Comparison of ENCODE assay signal across 22 cellular contexts in the genomic region with DNA sequence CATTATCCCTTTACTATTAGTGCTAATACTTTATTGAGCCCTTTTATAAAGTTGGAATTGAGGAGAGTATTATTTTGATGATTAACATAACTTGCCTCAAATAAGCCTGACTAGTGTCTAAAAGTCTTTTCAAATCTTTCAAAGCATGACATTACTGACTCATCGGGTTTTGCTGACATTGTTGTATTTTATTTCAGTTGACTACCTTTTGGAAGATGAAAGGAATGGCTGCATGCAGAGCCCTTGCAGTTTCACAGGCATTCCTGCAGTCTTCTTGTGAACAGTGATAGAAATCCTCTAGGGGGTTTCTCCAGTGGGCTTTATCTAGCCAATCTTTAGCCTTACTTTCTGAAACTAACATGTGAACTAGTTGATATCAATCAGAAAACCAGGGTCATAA. TPM values are rescaled to one million over a fixed set of nuclear protein-coding genes. Genes with fewer than 3 reads are reported as not detected.
DNase-seq lines count a peak whose midpoint lies in the region; ATAC-seq and TF ChIP-seq lines count a peak whose summit lies in the region.
"Had no signal": no experiment of that assay in that cellular context is flagged by ENCODE, and none has a peak within 500 bp of the region (broad histone marks: within the 10 kb centered on the region; RNA-seq: fewer than 3 reads in every experiment).

No MANE protein-coding gene starts in this region.

- no peak overlapping the region for H3K27ac ChIP-seq in CD8-positive, alpha-beta T cell (ENCODE audit: low read depth, low read length)
- H3K27ac ChIP-seq: neutrophil, suprapubic skin had no signal

- TF ChIP-seq CTCF in fibroblast of villous mesenchyme (IDR thresholded peaks at IDR 0.05; ENCODE audit: insufficient read depth, low read depth, low read length) (no peak), osteocyte (IDR thresholded peaks at IDR 0.05) (no peak)
- no peak for TF ChIP-seq CTCF in CD8-positive, alpha-beta T cell (IDR thresholded peaks at IDR 0.05)

- H3K9me3 Mint-ChIP-seq in osteocyte (ENCODE audit: unreplicated experiment), result peaks cover 5% of the 10 kb centered on the region
- peaks cover 2% of the 10 kb centered on the region for H3K9me3 Mint-ChIP-seq in CD8-positive, alpha-beta T cell

- H3K36me3 Mint-ChIP-seq in osteocyte (ENCODE audit: unreplicated experiment), result peaks cover 3% of the 10 kb centered on the region
- no peaks in the 10 kb centered on the region for H3K36me3 Mint-ChIP-seq in CD8-positive, alpha-beta T cell
- H3K36me3 Mint-ChIP-seq: IgD-negative memory B cell, immature natural killer cell had no signal

- ATAC-seq in SK-N-SH treated with all-trans-retinoic acid at 6 μM for 48 hours (peak; percentile 5; the same call in 2 of the 3 replicates), HG03442 (IDR thresholded peaks at IDR 0.05; ENCODE audit: unreplicated experiment) (no peak)
- no peak for ATAC-seq in CD8-positive, alpha-beta T cell
- ATAC-seq: activated T-cell treated with anti-CD3 and anti-CD28 coated beads, Interleukin-2, amount 50 U/mL, for 72 hours had no signal

- peaks cover 9% of the 10 kb centered on the region for H3K4me1 ChIP-seq in CD8-positive, alpha-beta T cell (ENCODE audit: insufficient read depth, low read length)

- H3K27me3 ChIP-seq in CD8-positive, alpha-beta T cell (ENCODE audit: insufficient read depth, low read length), result no peaks in the 10 kb centered on the region
- H3K27me3 ChIP-seq: suprapubic skin had no signal

- no peak overlapping the region for H3K4me3 Mint-ChIP-seq in osteocyte (ENCODE audit: unreplicated experiment)
- no peak overlapping the region for H3K4me3 Mint-ChIP-seq in CD8-positive, alpha-beta T cell
- H3K4me3 Mint-ChIP-seq: activated naive CD8-positive, alpha-beta T cell; activated T-cell treated with anti-CD3 and anti-CD28 coated beads, Interleukin-2, amount 50 U/mL, for 72 hours; IgD-negative memory B cell; immature natural killer cell had no signal

- no peaks in the 10 kb centered on the region for H3K27me3 Mint-ChIP-seq in osteocyte (ENCODE audit: unreplicated experiment)
- H3K27me3 Mint-ChIP-seq in CD8-positive, alpha-beta T cell (ENCODE audit: low read depth), result peaks cover 18% of the 10 kb centered on the region

- DNase-seq in ELR (ENCODE audit: low read depth) (peak; percentile 35), fibroblast of villous mesenchyme (ENCODE audit: low read depth) (peak; percentile 8), osteocyte (ENCODE audit: extremely low spot score, unreplicated experiment) (no peak), hypothalamus (lab: John Stamatoyannopoulos, UW) (no peak), DMS153 treated with DMSO at 0.1 percent for 48 hours (lab: John Stamatoyannopoulos, UW; ENCODE audit: unreplicated experiment) (no peak)
- DNase-seq in CD8-positive, alpha-beta T cell, result no peak
- DNase-seq: activated CD4-positive, alpha-beta T cell treated with anti-CD3 and anti-CD28 coated beads, Interleukin-2, amount 50 U/mL, for 4 hours; activated T-cell treated with anti-CD3 and anti-CD28 coated beads, Interleukin-2, amount 50 U/mL, for 72 hours; Calu3; glutamatergic neuron; immature natural killer cell; NCI-H1092; NCI-H2107; stimulated activated CD4-positive, alpha-beta T cell treated with anti-CD3 and anti-CD28 coated beads, Interleukin-4, amount 100 ng/mL, for 4 hours; SW 1271 had no signal

- CTCF ChIA-PET in CD8-positive, alpha-beta T cell (lab: Charles Lee), result interaction anchor here (1.1 kb wide), 1 partner anchor 13 kb away, joined by 3 read pairs; no protein-coding TSS in a partner anchor

- H3K4me1 Mint-ChIP-seq in osteocyte (ENCODE audit: unreplicated experiment), result peaks cover 58% of the 10 kb centered on the region
- peaks cover 11% of the 10 kb centered on the region for H3K4me1 Mint-ChIP-seq in CD8-positive, alpha-beta T cell (ENCODE audit: low read depth)
- H3K4me1 Mint-ChIP-seq: immature natural killer cell had no signal

- intact Hi-C loops in CD8-positive, alpha-beta T cell (cut with DNase I, micrococcal nuclease), result no loop called here

- no peaks in the 10 kb centered on the region for H3K36me3 ChIP-seq in CD8-positive, alpha-beta T cell (ENCODE audit: insufficient read depth, low read length)
- H3K36me3 ChIP-seq: neutrophil, suprapubic skin had no signal

- H3K9me3 ChIP-seq in CD8-positive, alpha-beta T cell (ENCODE audit: low read length), result no peaks in the 10 kb centered on the region
- H3K9me3 ChIP-seq: neutrophil, suprapubic skin had no signal

- no peak overlapping the region for H3K4me3 ChIP-seq in fibroblast of villous mesenchyme (ENCODE audit: low read depth, low read length)
- H3K4me3 ChIP-seq in CD8-positive, alpha-beta T cell (ENCODE audit: low read depth, low read length), result no peak overlapping the region
- H3K4me3 ChIP-seq: suprapubic skin had no signal

- POLR2A ChIA-PET in CD8-positive, alpha-beta T cell (lab: Charles Lee), result no interaction called here

- peak overlapping the region; percentile 34 for H3K27ac Mint-ChIP-seq in osteocyte (ENCODE audit: unreplicated experiment)
- H3K27ac Mint-ChIP-seq in CD8-positive, alpha-beta T cell, result no peak overlapping the region
- H3K27ac Mint-ChIP-seq: activated naive CD8-positive, alpha-beta T cell; activated T-cell treated with anti-CD3 and anti-CD28 coated beads, Interleukin-2, amount 50 U/mL, for 72 hours; IgD-negative memory B cell; immature natural killer cell had no signal

TF ChIP-seq in SK-N-SH treated with all-trans-retinoic acid at 6 μM for 48 hours, 23 proteins besides CTCF, POLR2A, EP300 and RAD21:
- TF ChIP-seq RARB (CRISPR knock-in tag; IDR thresholded peaks at IDR 0.05) (no peak), ZNF565 (CRISPR knock-in tag; conservative IDR thresholded peaks at IDR 0.05; ENCODE audit: low read depth) (no peak), ARNTL (CRISPR knock-in tag; IDR thresholded peaks at IDR 0.05; ENCODE audit: borderline replicate concordance, low read depth) (no peak), ZFP3 (CRISPR knock-in tag; IDR thresholded peaks at IDR 0.05) (no peak), ZFP30 (CRISPR knock-in tag; IDR thresholded peaks at IDR 0.05) (no peak), ZNF70 (CRISPR knock-in tag; IDR thresholded peaks at IDR 0.05) (no peak), PPARA (CRISPR knock-in tag; IDR thresholded peaks at IDR 0.05; ENCODE audit: borderline replicate concordance) (no peak), SNAI2 (CRISPR knock-in tag; IDR thresholded peaks at IDR 0.05) (no peak), CREB5 (CRISPR knock-in tag; IDR thresholded peaks at IDR 0.05; ENCODE audit: low read depth) (no peak), BACH2 (CRISPR knock-in tag; IDR thresholded peaks at IDR 0.05; ENCODE audit: borderline replicate concordance) (no peak), OSR1 (CRISPR knock-in tag; IDR thresholded peaks at IDR 0.05) (no peak), CSDC2 (CRISPR knock-in tag; IDR thresholded peaks at IDR 0.05) (no peak)
- TF ChIP-seq, protein P1, sequence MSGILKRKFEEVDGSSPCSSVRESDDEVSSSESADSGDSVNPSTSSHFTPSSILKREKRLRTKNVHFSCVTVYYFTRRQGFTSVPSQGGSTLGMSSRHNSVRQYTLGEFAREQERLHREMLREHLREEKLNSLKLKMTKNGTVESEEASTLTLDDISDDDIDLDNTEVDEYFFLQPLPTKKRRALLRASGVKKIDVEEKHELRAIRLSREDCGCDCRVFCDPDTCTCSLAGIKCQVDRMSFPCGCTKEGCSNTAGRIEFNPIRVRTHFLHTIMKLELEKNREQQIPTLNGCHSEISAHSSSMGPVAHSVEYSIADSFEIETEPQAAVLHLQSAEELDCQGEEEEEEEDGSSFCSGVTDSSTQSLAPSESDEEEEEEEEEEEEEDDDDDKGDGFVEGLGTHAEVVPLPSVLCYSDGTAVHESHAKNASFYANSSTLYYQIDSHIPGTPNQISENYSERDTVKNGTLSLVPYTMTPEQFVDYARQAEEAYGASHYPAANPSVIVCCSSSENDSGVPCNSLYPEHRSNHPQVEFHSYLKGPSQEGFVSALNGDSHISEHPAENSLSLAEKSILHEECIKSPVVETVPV (CRISPR knock-in tag; IDR thresholded peaks at IDR 0.05), result no peak
- TF ChIP-seq, protein P2, sequence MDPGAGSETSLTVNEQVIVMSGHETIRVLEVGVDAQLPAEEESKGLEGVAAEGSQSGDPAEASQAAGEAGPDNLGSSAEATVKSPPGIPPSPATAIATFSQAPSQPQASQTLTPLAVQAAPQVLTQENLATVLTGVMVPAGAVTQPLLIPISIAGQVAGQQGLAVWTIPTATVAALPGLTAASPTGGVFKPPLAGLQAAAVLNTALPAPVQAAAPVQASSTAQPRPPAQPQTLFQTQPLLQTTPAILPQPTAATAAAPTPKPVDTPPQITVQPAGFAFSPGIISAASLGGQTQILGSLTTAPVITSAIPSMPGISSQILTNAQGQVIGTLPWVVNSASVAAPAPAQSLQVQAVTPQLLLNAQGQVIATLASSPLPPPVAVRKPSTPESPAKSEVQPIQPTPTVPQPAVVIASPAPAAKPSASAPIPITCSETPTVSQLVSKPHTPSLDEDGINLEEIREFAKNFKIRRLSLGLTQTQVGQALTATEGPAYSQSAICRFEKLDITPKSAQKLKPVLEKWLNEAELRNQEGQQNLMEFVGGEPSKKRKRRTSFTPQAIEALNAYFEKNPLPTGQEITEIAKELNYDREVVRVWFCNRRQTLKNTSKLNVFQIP (CRISPR knock-in tag; IDR thresholded peaks at IDR 0.05; ENCODE audit: borderline replicate concordance, low read depth), result no peak

RNA-seq across cellular contexts. Expression of gene TMEM61, which starts 43.0 kb away (rescaled TPM):
- total RNA-seq in fibroblast of villous mesenchyme (not detected in 2 replicates), osteocyte (not detected in 2 replicates)
- total RNA-seq in CD8-positive, alpha-beta T cell, result not detected
- total RNA-seq: activated T-cell treated with anti-CD3 and anti-CD28 coated beads, Interleukin-2, amount 50 U/mL, for 72 hours; mesenteric fat pad had no signal

RNA-seq across cellular contexts. Expression of gene DHCR24, which starts 50.5 kb away (rescaled TPM):
- 186 and 297 TPM in 2 replicates for total RNA-seq in fibroblast of villous mesenchyme
- 76.1 and 87.2 TPM in 2 replicates for total RNA-seq in osteocyte
- total RNA-seq in CD8-positive, alpha-beta T cell, result 1 to 10 TPM; 1.6 to 1.9 TPM

Comparison
In these comparisons a context has a peak if more than half of its experiments do, and no peak if none do; other contexts are left out.
1. DNase-seq: peak in ELR (single experiment) and fibroblast of villous mesenchyme (single experiment); none in osteocyte (single experiment), hypothalamus (0 of 51), DMS153 treated with DMSO at 0.1 percent for 48 hours (single experiment) and CD8-positive, alpha-beta T cell (0 of 7).
2. RNA of gene DHCR24, which starts 50.5 kb away (total RNA-seq): 186 to 297 TPM in fibroblast of villous mesenchyme and 76.1 to 87.2 TPM in osteocyte; 1.6 to 1.9 TPM in CD8-positive, alpha-beta T cell; every median in the first group is over 10 times any median in the second.